22 cellular contexts compared by ENCODE assay signal in genomic region chr14:89162586-89162985, GRCh38.
"Had no signal": no experiment of that assay in that cellular context is flagged by ENCODE, and none has a peak within 500 bp of the region (broad histone marks: within the 10 kb centered on the region; RNA-seq: fewer than 3 reads in every experiment).

No MANE protein-coding gene starts in this region.

- H3K27ac ChIP-seq: coronary artery, esophagus squamous epithelium, gastrocnemius medialis, heart right ventricle, left lung, lower lobe of right lung had no signal

- H3K9me3 ChIP-seq: esophagus squamous epithelium, gastrocnemius medialis, heart right ventricle, left lung, lower lobe of right lung, mucosa of descending colon had no signal

- H3K27ac Mint-ChIP-seq: mesothelial cell of epicardium had no signal

- ATAC-seq: esophagus mucosa, gastrocnemius medialis, left lung, lower lobe of right lung, mucosa of descending colon had no signal

- H3K4me3 Mint-ChIP-seq: mesothelial cell of epicardium had no signal

- DNase-seq: dermis blood vessel endothelial cell; dorsolateral prefrontal cortex; effector CD4-positive, alpha-beta T cell; effector memory CD4-positive, alpha-beta T cell; esophagus squamous epithelium; foreskin fibroblast; foreskin melanocyte; gastrocnemius medialis; glutamatergic neuron; head of caudate nucleus; heart right ventricle; hippocampal formation; left cardiac atrium; left lung; left ventricle myocardium superior; lower lobe of right lung; mesenchymal stem cell; mucosa of descending colon; naive B cell had no signal

- H3K4me3 ChIP-seq: coronary artery, dorsolateral prefrontal cortex, esophagus squamous epithelium, gastrocnemius medialis, heart right ventricle, left lung, lower lobe of right lung, mucosa of descending colon had no signal

- H3K9me3 Mint-ChIP-seq: mesothelial cell of epicardium had no signal

- H3K27me3 ChIP-seq: dorsolateral prefrontal cortex, esophagus squamous epithelium, gastrocnemius medialis, heart right ventricle, left lung had no signal

- H3K27me3 Mint-ChIP-seq: naive B cell had no signal
